Comparison of ENCODE assay signal across 1 cellular context in the genomic region with DNA sequence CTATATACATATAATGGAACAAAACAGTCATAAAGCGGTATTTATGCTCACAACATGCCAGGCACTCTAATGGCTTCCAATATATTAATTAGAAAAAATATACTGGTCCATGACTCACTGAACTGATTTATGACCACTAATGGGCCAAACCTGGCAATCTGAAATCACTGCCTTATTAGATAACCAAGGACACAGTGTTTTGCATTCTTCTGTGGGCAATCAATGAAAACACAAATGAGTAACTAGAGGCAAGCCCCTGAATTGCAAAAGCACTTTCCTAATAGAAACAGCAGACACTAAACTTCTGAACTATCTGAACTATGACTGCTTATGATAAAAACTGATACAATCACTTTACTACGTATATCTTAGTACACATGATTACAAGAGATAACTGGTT.
TF ChIP-seq lines count a peak whose summit lies in the region.

No MANE protein-coding gene starts in this region.

TF ChIP-seq in HepG2, 621 proteins besides CTCF, POLR2A, EP300 and RAD21 (continues in another document):
- TF ChIP-seq, protein P1, sequence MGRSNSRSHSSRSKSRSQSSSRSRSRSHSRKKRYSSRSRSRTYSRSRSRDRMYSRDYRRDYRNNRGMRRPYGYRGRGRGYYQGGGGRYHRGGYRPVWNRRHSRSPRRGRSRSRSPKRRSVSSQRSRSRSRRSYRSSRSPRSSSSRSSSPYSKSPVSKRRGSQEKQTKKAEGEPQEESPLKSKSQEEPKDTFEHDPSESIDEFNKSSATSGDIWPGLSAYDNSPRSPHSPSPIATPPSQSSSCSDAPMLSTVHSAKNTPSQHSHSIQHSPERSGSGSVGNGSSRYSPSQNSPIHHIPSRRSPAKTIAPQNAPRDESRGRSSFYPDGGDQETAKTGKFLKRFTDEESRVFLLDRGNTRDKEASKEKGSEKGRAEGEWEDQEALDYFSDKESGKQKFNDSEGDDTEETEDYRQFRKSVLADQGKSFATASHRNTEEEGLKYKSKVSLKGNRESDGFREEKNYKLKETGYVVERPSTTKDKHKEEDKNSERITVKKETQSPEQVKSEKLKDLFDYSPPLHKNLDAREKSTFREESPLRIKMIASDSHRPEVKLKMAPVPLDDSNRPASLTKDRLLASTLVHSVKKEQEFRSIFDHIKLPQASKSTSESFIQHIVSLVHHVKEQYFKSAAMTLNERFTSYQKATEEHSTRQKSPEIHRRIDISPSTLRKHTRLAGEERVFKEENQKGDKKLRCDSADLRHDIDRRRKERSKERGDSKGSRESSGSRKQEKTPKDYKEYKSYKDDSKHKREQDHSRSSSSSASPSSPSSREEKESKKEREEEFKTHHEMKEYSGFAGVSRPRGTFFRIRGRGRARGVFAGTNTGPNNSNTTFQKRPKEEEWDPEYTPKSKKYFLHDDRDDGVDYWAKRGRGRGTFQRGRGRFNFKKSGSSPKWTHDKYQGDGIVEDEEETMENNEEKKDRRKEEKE (IDR thresholded peaks at IDR 0.05): no peak
- no peak for TF ChIP-seq TBX2 (CRISPR knock-in tag; IDR thresholded peaks at IDR 0.05; ENCODE audit: borderline replicate concordance)
- TF ChIP-seq ZNF746 (CRISPR knock-in tag; IDR thresholded peaks at IDR 0.05): no peak
- TF ChIP-seq ZNF747 (CRISPR knock-in tag; IDR thresholded peaks at IDR 0.05; ENCODE audit: borderline replicate concordance): no peak
- TF ChIP-seq, protein P2, sequence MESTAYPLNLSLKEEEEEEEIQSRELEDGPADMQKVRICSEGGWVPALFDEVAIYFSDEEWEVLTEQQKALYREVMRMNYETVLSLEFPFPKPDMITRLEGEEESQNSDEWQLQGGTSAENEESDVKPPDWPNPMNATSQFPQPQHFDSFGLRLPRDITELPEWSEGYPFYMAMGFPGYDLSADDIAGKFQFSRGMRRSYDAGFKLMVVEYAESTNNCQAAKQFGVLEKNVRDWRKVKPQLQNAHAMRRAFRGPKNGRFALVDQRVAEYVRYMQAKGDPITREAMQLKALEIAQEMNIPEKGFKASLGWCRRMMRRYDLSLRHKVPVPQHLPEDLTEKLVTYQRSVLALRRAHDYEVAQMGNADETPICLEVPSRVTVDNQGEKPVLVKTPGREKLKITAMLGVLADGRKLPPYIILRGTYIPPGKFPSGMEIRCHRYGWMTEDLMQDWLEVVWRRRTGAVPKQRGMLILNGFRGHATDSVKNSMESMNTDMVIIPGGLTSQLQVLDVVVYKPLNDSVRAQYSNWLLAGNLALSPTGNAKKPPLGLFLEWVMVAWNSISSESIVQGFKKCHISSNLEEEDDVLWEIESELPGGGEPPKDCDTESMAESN (CRISPR knock-in tag; conservative IDR thresholded peaks at IDR 0.05): no peak
- TF ChIP-seq SNAPC2 (CRISPR knock-in tag; IDR thresholded peaks at IDR 0.05): 0 out of 2 replicates have a peak, but pooled peaks have one; percentile 46
- TF ChIP-seq BHLHE40 (IDR thresholded peaks at IDR 0.05; ENCODE audit: low read length): no peak
- no peak for TF ChIP-seq SRF (IDR thresholded peaks at IDR 0.05; ENCODE audit: low read depth, low read length)
- TF ChIP-seq NAIF1 (CRISPR knock-in tag; IDR thresholded peaks at IDR 0.05; ENCODE audit: borderline replicate concordance): no peak
- no peak for TF ChIP-seq KLF12 (CRISPR knock-in tag; IDR thresholded peaks at IDR 0.05; ENCODE audit: borderline replicate concordance)
- TF ChIP-seq FOXA3 (CRISPR knock-in tag; IDR thresholded peaks at IDR 0.05): peak; percentile 53
- TF ChIP-seq KDM4B (CRISPR knock-in tag; IDR thresholded peaks at IDR 0.05): no peak
- no peak for TF ChIP-seq ZMYM3 (CRISPR knock-in tag; IDR thresholded peaks at IDR 0.05)
- TF ChIP-seq BCL6 (CRISPR knock-in tag; IDR thresholded peaks at IDR 0.05): peak; percentile 74
- TF ChIP-seq ZNF501 (CRISPR knock-in tag; IDR thresholded peaks at IDR 0.05): no peak
- TF ChIP-seq ZMAT3 (CRISPR knock-in tag; conservative IDR thresholded peaks at IDR 0.05): no peak
- no peak for TF ChIP-seq DPF2 (CRISPR knock-in tag; IDR thresholded peaks at IDR 0.05; ENCODE audit: borderline replicate concordance, low read depth)
- TF ChIP-seq, protein P3, sequence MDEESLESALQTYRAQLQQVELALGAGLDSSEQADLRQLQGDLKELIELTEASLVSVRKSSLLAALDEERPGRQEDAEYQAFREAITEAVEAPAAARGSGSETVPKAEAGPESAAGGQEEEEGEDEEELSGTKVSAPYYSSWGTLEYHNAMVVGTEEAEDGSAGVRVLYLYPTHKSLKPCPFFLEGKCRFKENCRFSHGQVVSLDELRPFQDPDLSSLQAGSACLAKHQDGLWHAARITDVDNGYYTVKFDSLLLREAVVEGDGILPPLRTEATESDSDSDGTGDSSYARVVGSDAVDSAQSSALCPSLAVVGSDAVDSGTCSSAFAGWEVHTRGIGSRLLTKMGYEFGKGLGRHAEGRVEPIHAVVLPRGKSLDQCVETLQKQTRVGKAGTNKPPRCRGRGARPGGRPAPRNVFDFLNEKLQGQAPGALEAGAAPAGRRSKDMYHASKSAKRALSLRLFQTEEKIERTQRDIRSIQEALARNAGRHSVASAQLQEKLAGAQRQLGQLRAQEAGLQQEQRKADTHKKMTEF (CRISPR knock-in tag; IDR thresholded peaks at IDR 0.05): 0 out of 2 replicates have a peak, but pooled peaks have one; percentile 29
- TF ChIP-seq, protein P4, sequence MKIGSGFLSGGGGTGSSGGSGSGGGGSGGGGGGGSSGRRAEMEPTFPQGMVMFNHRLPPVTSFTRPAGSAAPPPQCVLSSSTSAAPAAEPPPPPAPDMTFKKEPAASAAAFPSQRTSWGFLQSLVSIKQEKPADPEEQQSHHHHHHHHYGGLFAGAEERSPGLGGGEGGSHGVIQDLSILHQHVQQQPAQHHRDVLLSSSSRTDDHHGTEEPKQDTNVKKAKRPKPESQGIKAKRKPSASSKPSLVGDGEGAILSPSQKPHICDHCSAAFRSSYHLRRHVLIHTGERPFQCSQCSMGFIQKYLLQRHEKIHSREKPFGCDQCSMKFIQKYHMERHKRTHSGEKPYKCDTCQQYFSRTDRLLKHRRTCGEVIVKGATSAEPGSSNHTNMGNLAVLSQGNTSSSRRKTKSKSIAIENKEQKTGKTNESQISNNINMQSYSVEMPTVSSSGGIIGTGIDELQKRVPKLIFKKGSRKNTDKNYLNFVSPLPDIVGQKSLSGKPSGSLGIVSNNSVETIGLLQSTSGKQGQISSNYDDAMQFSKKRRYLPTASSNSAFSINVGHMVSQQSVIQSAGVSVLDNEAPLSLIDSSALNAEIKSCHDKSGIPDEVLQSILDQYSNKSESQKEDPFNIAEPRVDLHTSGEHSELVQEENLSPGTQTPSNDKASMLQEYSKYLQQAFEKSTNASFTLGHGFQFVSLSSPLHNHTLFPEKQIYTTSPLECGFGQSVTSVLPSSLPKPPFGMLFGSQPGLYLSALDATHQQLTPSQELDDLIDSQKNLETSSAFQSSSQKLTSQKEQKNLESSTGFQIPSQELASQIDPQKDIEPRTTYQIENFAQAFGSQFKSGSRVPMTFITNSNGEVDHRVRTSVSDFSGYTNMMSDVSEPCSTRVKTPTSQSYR (CRISPR knock-in tag; IDR thresholded peaks at IDR 0.05; ENCODE audit: borderline replicate concordance): no peak
- no peak for TF ChIP-seq ZFP82 (CRISPR knock-in tag; IDR thresholded peaks at IDR 0.05; ENCODE audit: borderline replicate concordance)
- no peak for TF ChIP-seq ZBTB38 (CRISPR knock-in tag; IDR thresholded peaks at IDR 0.05)
- TF ChIP-seq ONECUT2 (CRISPR knock-in tag; IDR thresholded peaks at IDR 0.05): peak; percentile 87
- TF ChIP-seq HMGA1 (CRISPR knock-in tag; conservative IDR thresholded peaks at IDR 0.05): no peak
- peak; percentile 66; the same call in 1 of the 2 replicates for TF ChIP-seq FOXK1 (CRISPR knock-in tag; IDR thresholded peaks at IDR 0.05; ENCODE audit: borderline replicate concordance, low read depth)
- TF ChIP-seq PHF21A (CRISPR knock-in tag; IDR thresholded peaks at IDR 0.05): peak; percentile 61
- TF ChIP-seq FOXM1 (CRISPR knock-in tag; IDR thresholded peaks at IDR 0.05): no peak
- TF ChIP-seq SAP130 (CRISPR knock-in tag; IDR thresholded peaks at IDR 0.05; ENCODE audit: low read depth): peak; percentile 58
- TF ChIP-seq, protein P5, sequence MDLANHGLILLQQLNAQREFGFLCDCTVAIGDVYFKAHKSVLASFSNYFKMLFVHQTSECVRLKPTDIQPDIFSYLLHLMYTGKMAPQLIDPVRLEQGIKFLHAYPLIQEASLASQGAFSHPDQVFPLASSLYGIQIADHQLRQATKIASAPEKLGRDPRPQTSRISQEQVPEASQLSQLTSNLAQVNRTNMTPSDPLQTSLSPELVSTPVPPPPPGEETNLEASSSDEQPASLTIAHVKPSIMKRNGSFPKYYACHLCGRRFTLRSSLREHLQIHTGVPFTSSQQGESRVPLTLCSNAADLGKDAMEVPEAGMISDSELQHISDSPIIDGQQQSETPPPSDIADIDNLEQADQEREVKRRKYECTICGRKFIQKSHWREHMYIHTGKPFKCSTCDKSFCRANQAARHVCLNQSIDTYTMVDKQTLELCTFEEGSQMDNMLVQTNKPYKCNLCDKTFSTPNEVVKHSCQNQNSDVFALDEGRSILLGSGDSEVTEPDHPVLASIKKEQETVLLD (CRISPR knock-in tag; IDR thresholded peaks at IDR 0.05; ENCODE audit: low read depth): no peak
- no peak for TF ChIP-seq RFX5 (IDR thresholded peaks at IDR 0.05; ENCODE audit: low read depth, low read length)
- TF ChIP-seq, protein P6, sequence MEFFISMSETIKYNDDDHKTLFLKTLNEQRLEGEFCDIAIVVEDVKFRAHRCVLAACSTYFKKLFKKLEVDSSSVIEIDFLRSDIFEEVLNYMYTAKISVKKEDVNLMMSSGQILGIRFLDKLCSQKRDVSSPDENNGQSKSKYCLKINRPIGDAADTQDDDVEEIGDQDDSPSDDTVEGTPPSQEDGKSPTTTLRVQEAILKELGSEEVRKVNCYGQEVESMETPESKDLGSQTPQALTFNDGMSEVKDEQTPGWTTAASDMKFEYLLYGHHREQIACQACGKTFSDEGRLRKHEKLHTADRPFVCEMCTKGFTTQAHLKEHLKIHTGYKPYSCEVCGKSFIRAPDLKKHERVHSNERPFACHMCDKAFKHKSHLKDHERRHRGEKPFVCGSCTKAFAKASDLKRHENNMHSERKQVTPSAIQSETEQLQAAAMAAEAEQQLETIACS (CRISPR knock-in tag; IDR thresholded peaks at IDR 0.05): no peak
- no peak for TF ChIP-seq ZEB1 (IDR thresholded peaks at IDR 0.05; ENCODE audit: insufficient replicate concordance, low read depth)
- no peak for TF ChIP-seq CAMTA2 (CRISPR knock-in tag; IDR thresholded peaks at IDR 0.05; ENCODE audit: borderline replicate concordance)
- no peak for TF ChIP-seq ZNF10 (CRISPR knock-in tag; IDR thresholded peaks at IDR 0.05; ENCODE audit: borderline replicate concordance, low read depth)
- TF ChIP-seq SOX5 (CRISPR knock-in tag; IDR thresholded peaks at IDR 0.05; ENCODE audit: borderline replicate concordance): peak; percentile 66; the same call in 1 of the 2 replicates
- TF ChIP-seq, protein P7, sequence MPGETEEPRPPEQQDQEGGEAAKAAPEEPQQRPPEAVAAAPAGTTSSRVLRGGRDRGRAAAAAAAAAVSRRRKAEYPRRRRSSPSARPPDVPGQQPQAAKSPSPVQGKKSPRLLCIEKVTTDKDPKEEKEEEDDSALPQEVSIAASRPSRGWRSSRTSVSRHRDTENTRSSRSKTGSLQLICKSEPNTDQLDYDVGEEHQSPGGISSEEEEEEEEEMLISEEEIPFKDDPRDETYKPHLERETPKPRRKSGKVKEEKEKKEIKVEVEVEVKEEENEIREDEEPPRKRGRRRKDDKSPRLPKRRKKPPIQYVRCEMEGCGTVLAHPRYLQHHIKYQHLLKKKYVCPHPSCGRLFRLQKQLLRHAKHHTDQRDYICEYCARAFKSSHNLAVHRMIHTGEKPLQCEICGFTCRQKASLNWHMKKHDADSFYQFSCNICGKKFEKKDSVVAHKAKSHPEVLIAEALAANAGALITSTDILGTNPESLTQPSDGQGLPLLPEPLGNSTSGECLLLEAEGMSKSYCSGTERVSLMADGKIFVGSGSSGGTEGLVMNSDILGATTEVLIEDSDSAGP (CRISPR knock-in tag; IDR thresholded peaks at IDR 0.05; ENCODE audit: borderline replicate concordance): no peak
- TF ChIP-seq ASH2L (IDR thresholded peaks at IDR 0.05; ENCODE audit: insufficient read length, low read depth, low read length): peak; percentile 31
- TF ChIP-seq MAFK (conservative IDR thresholded peaks at IDR 0.05 in 1 of 2, IDR thresholded peaks at IDR 0.05 in 1 of 2; ENCODE audit: low read length in 2 of 2): no peak
- TF ChIP-seq, protein P8, sequence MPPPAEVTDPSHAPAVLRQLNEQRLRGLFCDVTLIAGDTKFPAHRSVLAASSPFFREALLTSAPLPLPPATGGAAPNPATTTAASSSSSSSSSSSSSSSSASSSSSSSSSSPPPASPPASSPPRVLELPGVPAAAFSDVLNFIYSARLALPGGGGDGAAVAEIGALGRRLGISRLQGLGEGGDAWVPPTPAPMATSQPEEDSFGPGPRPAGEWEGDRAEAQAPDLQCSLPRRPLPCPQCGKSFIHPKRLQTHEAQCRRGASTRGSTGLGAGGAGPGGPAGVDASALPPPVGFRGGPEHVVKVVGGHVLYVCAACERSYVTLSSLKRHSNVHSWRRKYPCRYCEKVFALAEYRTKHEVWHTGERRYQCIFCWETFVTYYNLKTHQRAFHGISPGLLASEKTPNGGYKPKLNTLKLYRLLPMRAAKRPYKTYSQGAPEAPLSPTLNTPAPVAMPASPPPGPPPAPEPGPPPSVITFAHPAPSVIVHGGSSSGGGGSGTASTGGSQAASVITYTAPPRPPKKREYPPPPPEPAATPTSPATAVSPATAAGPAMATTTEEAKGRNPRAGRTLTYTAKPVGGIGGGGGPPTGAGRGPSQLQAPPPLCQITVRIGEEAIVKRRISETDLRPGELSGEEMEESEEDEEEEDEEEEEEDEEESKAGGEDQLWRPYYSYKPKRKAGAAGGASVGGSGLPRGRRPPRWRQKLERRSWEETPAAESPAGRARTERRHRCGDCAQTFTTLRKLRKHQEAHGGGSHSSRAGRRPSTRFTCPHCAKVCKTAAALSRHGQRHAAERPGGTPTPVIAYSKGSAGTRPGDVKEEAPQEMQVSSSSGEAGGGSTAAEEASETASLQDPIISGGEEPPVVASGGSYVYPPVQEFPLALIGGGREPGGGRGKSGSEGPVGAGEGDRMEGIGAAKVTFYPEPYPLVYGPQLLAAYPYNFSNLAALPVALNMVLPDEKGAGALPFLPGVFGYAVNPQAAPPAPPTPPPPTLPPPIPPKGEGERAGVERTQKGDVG (CRISPR knock-in tag; IDR thresholded peaks at IDR 0.05; ENCODE audit: borderline replicate concordance): no peak
- TF ChIP-seq LCORL (IDR thresholded peaks at IDR 0.05): no peak
- TF ChIP-seq LCORL (CRISPR knock-in tag; IDR thresholded peaks at IDR 0.05): 0 out of 2 replicates have a peak, but pooled peaks have one; percentile 22
- 0 out of 2 replicates have a peak, but pooled peaks have one; percentile 33 for TF ChIP-seq ZKSCAN8 (CRISPR knock-in tag; IDR thresholded peaks at IDR 0.05; ENCODE audit: borderline replicate concordance)
